ENCODE assay signal across 33 cellular contexts in genomic region chr17:28291780-28292330, GRCh38.
"Had no signal": no experiment of that assay in that cellular context is flagged by ENCODE, and none has a peak within 500 bp of the region (broad histone marks: within the 10 kb centered on the region; RNA-seq: fewer than 3 reads in every experiment).

No MANE protein-coding gene starts in this region.

- H3K36me3 ChIP-seq: left lung, lower lobe of right lung, neutrophil, ovary, prostate gland, stomach, thoracic aorta, tibial artery, upper lobe of right lung had no signal

- H3K27ac Mint-ChIP-seq: immature natural killer cell; naive thymus-derived CD8-positive, alpha-beta T cell; nephron; stimulated activated naive B cell treated with anti-CD40 and anti-IgM and Interleukin-4, amounts not matched to agents 10 μg/mL and 1 μg/mL and 100 μg/mL, for 72 hours had no signal

- DNase-seq: hypothalamus; immature natural killer cell; kidney; left colon; left lung; lower lobe of right lung; mammary epithelial cell; mesenchymal stem cell; naive thymus-derived CD8-positive, alpha-beta T cell; occipital lobe; ovary; posterior cingulate gyrus; retina; right cardiac atrium; stimulated activated CD4-positive, alpha-beta T cell treated with anti-CD3 and anti-CD28 coated beads, Interleukin-12 subunit alpha, Interleukin-12 subunit beta, amount 100 ng/mL, for 4 hours; stimulated activated CD4-positive, alpha-beta T cell treated with anti-CD3 and anti-CD28 coated beads, Interleukin-15, amount 100 ng/mL, for 24 hours; stimulated activated CD4-positive, alpha-beta T cell treated with anti-CD3 and anti-CD28 coated beads, Interleukin-2, amount 100 ng/mL, for 24 hours; stimulated activated CD4-positive, alpha-beta T cell treated with anti-CD3 and anti-CD28 coated beads, Interleukin-4, amount 100 ng/mL, for 1 hour; stimulated activated naive B cell treated with anti-CD40 and anti-IgM and Interleukin-4, amounts not matched to agents 10 μg/mL and 1 μg/mL and 100 μg/mL, for 72 hours; stimulated activated naive CD8-positive, alpha-beta T cell treated with anti-CD3 and anti-CD28 coated beads, Interleukin-15, Interleukin-2, amounts not matched to agents 100 U/mL and 50 U/mL, for 24 hours; stomach; tibial artery; trophoblast cell; upper lobe of right lung had no signal

- ATAC-seq: left colon; left lung; lower lobe of right lung; naive thymus-derived CD8-positive, alpha-beta T cell; right cardiac atrium; sciatic nerve; stimulated activated naive B cell treated with anti-CD40 and anti-IgM and Interleukin-4, amounts not matched to agents 10 μg/mL and 1 μg/mL and 100 μg/mL, for 72 hours; stimulated activated naive CD8-positive, alpha-beta T cell treated with anti-CD3 and anti-CD28 coated beads, Interleukin-15, Interleukin-2, amounts not matched to agents 100 U/mL and 50 U/mL, for 24 hours; upper lobe of right lung had no signal

- H3K27ac ChIP-seq: left lung, lower lobe of right lung, neutrophil, ovary, prostate gland, skin epidermis, stomach, thoracic aorta, tibial artery, upper lobe of right lung had no signal

- H3K9me3 Mint-ChIP-seq: immature natural killer cell, nephron, neural crest cell had no signal

- H3K4me3 Mint-ChIP-seq: immature natural killer cell; naive thymus-derived CD8-positive, alpha-beta T cell; nephron; neural crest cell; stimulated activated naive B cell treated with anti-CD40 and anti-IgM and Interleukin-4, amounts not matched to agents 10 μg/mL and 1 μg/mL and 100 μg/mL, for 72 hours had no signal

- H3K9me3 ChIP-seq: left lung, lower lobe of right lung, neutrophil, ovary, prostate gland, stomach, thoracic aorta, tibial artery, upper lobe of right lung had no signal

- FAIRE-seq: islet of Langerhans, kidney, urothelium cell line had no signal

- H3K36me3 Mint-ChIP-seq: immature natural killer cell; naive thymus-derived CD8-positive, alpha-beta T cell; stimulated activated naive B cell treated with anti-CD40 and anti-IgM and Interleukin-4, amounts not matched to agents 10 μg/mL and 1 μg/mL and 100 μg/mL, for 72 hours had no signal

- H3K4me3 ChIP-seq: left lung, lower lobe of right lung, ovary, prostate gland, skin epidermis, stomach, thoracic aorta, tibial artery, upper lobe of right lung had no signal

- H3K27me3 ChIP-seq: left lung, ovary, upper lobe of right lung had no signal

- H3K4me1 Mint-ChIP-seq: immature natural killer cell, nephron, neural crest cell had no signal

- H3K4me1 ChIP-seq: left lung, lower lobe of right lung, prostate gland, stomach, tibial artery, upper lobe of right lung had no signal
